In the genomic region with DNA sequence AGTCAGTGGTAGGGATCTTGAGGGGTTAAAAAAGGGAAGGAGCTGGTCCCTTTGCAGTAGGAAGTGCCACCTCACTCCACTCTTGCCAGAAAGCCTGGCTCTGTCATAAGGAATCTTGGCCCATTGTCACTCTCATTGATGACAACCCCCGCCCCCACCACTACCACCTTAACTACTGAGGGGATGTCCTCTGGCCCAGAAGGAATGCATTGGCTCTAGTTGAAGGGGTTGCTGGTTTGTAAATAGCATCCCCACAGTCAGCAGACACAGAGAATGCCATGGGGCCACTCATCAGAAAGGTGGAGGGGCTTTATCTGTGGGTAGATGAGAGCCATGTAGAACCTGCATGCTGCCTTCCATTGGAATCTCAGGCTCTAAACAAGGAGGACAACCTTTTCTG, we compare ENCODE assay signal across 31 cellular contexts.
"Had no signal": no experiment of that assay in that cellular context is flagged by ENCODE, and none has a peak within 500 bp of the region (broad histone marks: within the 10 kb centered on the region; RNA-seq: fewer than 3 reads in every experiment).

No MANE protein-coding gene starts in this region.

- H3K9me3 ChIP-seq: lower lobe of right lung, pancreas, prostate gland, testis, thyroid gland, transverse colon, vagina had no signal

- H3K27ac ChIP-seq: left lung, lower lobe of right lung, pancreas, prostate gland, skin epidermis, stomach, testis, thyroid gland, transverse colon, upper lobe of left lung, vagina had no signal

- H3K4me1 ChIP-seq: left lung, lower lobe of right lung, pancreas, prostate gland, stomach, testis, thyroid gland, transverse colon, upper lobe of left lung, vagina had no signal

- H3K27ac Mint-ChIP-seq: immature natural killer cell; naive thymus-derived CD4-positive, alpha-beta T cell; natural killer cell treated with Interleukin-12 subunit alpha and Interleukin-12 subunit beta and Interleukin-15 and Interleukin-18, amount 100 ng/mL, for 72 hours; stimulated activated naive B cell treated with anti-CD40 and anti-IgM and Interleukin-4, amounts not matched to agents 10 μg/mL and 1 μg/mL and 100 μg/mL, for 72 hours had no signal

- H3K4me1 Mint-ChIP-seq: immature natural killer cell; naive thymus-derived CD4-positive, alpha-beta T cell; neural crest cell; stimulated activated naive B cell treated with anti-CD40 and anti-IgM and Interleukin-4, amounts not matched to agents 10 μg/mL and 1 μg/mL and 100 μg/mL, for 72 hours had no signal

- H3K27me3 Mint-ChIP-seq: naive thymus-derived CD4-positive, alpha-beta T cell; natural killer cell treated with Interleukin-12 subunit alpha and Interleukin-12 subunit beta and Interleukin-15 and Interleukin-18, amount 100 ng/mL, for 72 hours; stimulated activated naive B cell treated with anti-CD40 and anti-IgM and Interleukin-4, amounts not matched to agents 10 μg/mL and 1 μg/mL and 100 μg/mL, for 72 hours had no signal

- H3K4me3 Mint-ChIP-seq: immature natural killer cell; naive thymus-derived CD4-positive, alpha-beta T cell; natural killer cell treated with Interleukin-12 subunit alpha and Interleukin-12 subunit beta and Interleukin-15 and Interleukin-18, amount 100 ng/mL, for 72 hours; neural crest cell; stimulated activated naive B cell treated with anti-CD40 and anti-IgM and Interleukin-4, amounts not matched to agents 10 μg/mL and 1 μg/mL and 100 μg/mL, for 72 hours had no signal

- H3K27me3 ChIP-seq: left lung, pancreas, stomach, testis, thyroid gland, transverse colon, upper lobe of left lung, vagina had no signal

- H3K4me3 ChIP-seq: left lung, lower lobe of right lung, mucosa of descending colon, pancreas, prostate gland, skin epidermis, stomach, testis, thyroid gland, transverse colon, upper lobe of left lung, vagina had no signal

- H3K36me3 ChIP-seq: left lung, lower lobe of right lung, pancreas, prostate gland, stomach, thyroid gland, transverse colon, upper lobe of left lung, vagina had no signal

- ATAC-seq: left colon; left lung; lower lobe of right lung; mucosa of descending colon; naive thymus-derived CD4-positive, alpha-beta T cell; natural killer cell treated with Interleukin-12 subunit alpha and Interleukin-12 subunit beta and Interleukin-15 and Interleukin-18, amount 100 ng/mL, for 72 hours; pancreas; right cardiac atrium; sciatic nerve; stimulated activated naive B cell treated with anti-CD40 and anti-IgM and Interleukin-4, amounts not matched to agents 10 μg/mL and 1 μg/mL and 100 μg/mL, for 72 hours; stimulated activated naive CD8-positive, alpha-beta T cell treated with anti-CD3 and anti-CD28 coated beads, Interleukin-15, Interleukin-2, amounts not matched to agents 100 U/mL and 50 U/mL, for 24 hours had no signal

- DNase-seq: immature natural killer cell; kidney; left colon; left lung; lower lobe of right lung; mammary epithelial cell; midbrain; mucosa of descending colon; naive thymus-derived CD4-positive, alpha-beta T cell; nucleus accumbens; pancreas; posterior cingulate gyrus; retina; right cardiac atrium; stimulated activated CD4-positive, alpha-beta T cell treated with anti-CD3 and anti-CD28 coated beads, Interleukin-12 subunit alpha, Interleukin-12 subunit beta, amount 100 ng/mL, for 4 hours; stimulated activated CD4-positive, alpha-beta T cell treated with anti-CD3 and anti-CD28 coated beads, Interleukin-15, amount 100 ng/mL, for 24 hours; stimulated activated CD4-positive, alpha-beta T cell treated with anti-CD3 and anti-CD28 coated beads, Interleukin-2, amount 100 ng/mL, for 24 hours; stimulated activated CD4-positive, alpha-beta T cell treated with anti-CD3 and anti-CD28 coated beads, Interleukin-4, amount 100 ng/mL, for 1 hour; stimulated activated naive B cell treated with anti-CD40 and anti-IgM and Interleukin-4, amounts not matched to agents 10 μg/mL and 1 μg/mL and 100 μg/mL, for 72 hours; stimulated activated naive CD8-positive, alpha-beta T cell treated with anti-CD3 and anti-CD28 coated beads, Interleukin-15, Interleukin-2, amounts not matched to agents 100 U/mL and 50 U/mL, for 24 hours; stomach; testis; thyroid gland; transverse colon; upper lobe of left lung had no signal
